Comparison of ENCODE assay signal across 1 cellular context in genomic region chr11:110425751-110426545, GRCh38.
A peak's percentile ranks its signal among the peaks of the same experiment; 100 is the strongest.
TF ChIP-seq lines count a peak whose summit lies in the region.

No MANE protein-coding gene starts in this region.

TF ChIP-seq in HEK293, 187 proteins besides CTCF, POLR2A, EP300 and RAD21 (continued from another document):
- TF ChIP-seq PRDM4 (tag by site-specific recombination; IDR thresholded peaks at IDR 0.05), result 0 out of 2 replicates have a peak, but pooled peaks have one; percentile 13
- TF ChIP-seq SP7 (tag by site-specific recombination; IDR thresholded peaks at IDR 0.05), result peak; percentile 51
- TF ChIP-seq KLF10 (tag by site-specific recombination; IDR thresholded peaks at IDR 0.05), result peak; percentile 37; the same call in 1 of the 2 replicates
- TF ChIP-seq ZBTB21 (tag by site-specific recombination; IDR thresholded peaks at IDR 0.05), result peak; percentile 59
- no peak for TF ChIP-seq KLF1 (tag by site-specific recombination; IDR thresholded peaks at IDR 0.05)
- TF ChIP-seq ZIC2 (tag by site-specific recombination; IDR thresholded peaks at IDR 0.05), result peak; percentile 54
- TF ChIP-seq ZXDB (tag by site-specific recombination; IDR thresholded peaks at IDR 0.05), result peak; percentile 35; the same call in 1 of the 2 replicates
- peak; percentile 82 for TF ChIP-seq ZNF184 (tag by site-specific recombination; IDR thresholded peaks at IDR 0.05)
- peak; percentile 23; the same call in 1 of the 2 replicates for TF ChIP-seq ZBTB17 (tag by site-specific recombination; IDR thresholded peaks at IDR 0.05)
- no peak for TF ChIP-seq ZNF302 (tag by site-specific recombination; IDR thresholded peaks at IDR 0.05; ENCODE audit: low read depth)
- 0 out of 2 replicates have a peak, but pooled peaks have one; percentile 24 for TF ChIP-seq ZNF558 (tag by site-specific recombination; IDR thresholded peaks at IDR 0.05)
- 0 out of 2 replicates have a peak, but pooled peaks have one; percentile 16 for TF ChIP-seq SCRT2 (tag by site-specific recombination; IDR thresholded peaks at IDR 0.05)
- TF ChIP-seq ZNF138 (tag by site-specific recombination; IDR thresholded peaks at IDR 0.05; ENCODE audit: borderline replicate concordance), result no peak
- no peak for TF ChIP-seq ZNF324 (tag by site-specific recombination; IDR thresholded peaks at IDR 0.05)
- 0 out of 2 replicates have a peak, but pooled peaks have one; percentile 13 for TF ChIP-seq ZNF600 (tag by site-specific recombination; IDR thresholded peaks at IDR 0.05)
- peak; percentile 54; the same call in 1 of the 2 replicates for TF ChIP-seq BCL6B (tag by site-specific recombination; IDR thresholded peaks at IDR 0.05)
- TF ChIP-seq ZNF175 (tag by site-specific recombination; IDR thresholded peaks at IDR 0.05), result no peak
- no peak for TF ChIP-seq ZNF791 (tag by site-specific recombination; IDR thresholded peaks at IDR 0.05)
- peak; percentile 81 for TF ChIP-seq FEZF1 (tag by site-specific recombination; IDR thresholded peaks at IDR 0.05)
- no peak for TF ChIP-seq SETDB1 (IDR thresholded peaks at IDR 0.05; ENCODE audit: insufficient read length, low read length)
